Comparison of ENCODE assay signal across 8 cellular contexts in the genomic region with DNA sequence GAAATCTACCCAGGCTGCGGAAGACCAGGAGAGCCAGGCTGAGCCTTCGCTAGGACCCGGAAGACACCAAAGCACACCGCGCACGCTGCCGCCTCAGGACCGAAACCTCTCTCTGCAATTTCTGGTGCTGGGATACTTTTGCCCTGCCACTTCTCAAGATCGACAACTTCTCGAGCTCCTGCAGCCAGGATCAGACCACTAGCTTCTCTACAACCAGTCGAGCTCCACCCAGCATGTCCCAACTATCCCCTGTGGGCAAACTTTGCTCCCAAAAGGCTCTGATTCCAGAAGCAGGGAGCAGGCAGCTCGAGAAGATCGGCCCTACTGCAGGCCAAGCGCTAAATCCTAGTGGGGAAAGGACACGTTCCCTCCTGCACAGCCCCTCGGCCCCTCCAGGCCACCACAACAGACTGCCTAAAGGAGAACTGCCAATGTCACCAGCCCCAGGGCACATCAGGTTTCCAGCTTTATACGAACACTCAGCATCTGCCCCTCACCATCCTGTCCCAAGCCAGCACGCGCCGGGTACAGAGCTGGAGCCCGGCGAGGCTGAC. TPM values are rescaled to one million over a fixed set of nuclear protein-coding genes. Genes with fewer than 3 reads are reported as not detected.
A peak's percentile ranks its signal among the peaks of the same experiment; 100 is the strongest.
DNase-seq lines count a peak whose midpoint lies in the region; ATAC-seq and TF ChIP-seq lines count a peak whose summit lies in the region.

No MANE protein-coding gene starts in this region.

- H3K4me1 ChIP-seq in NT2/D1 (ENCODE audit: insufficient read depth, insufficient read length): peaks cover 7% of the 10 kb centered on the region
- peaks cover 6% of the 10 kb centered on the region for H3K4me1 ChIP-seq in thymus (ENCODE audit: control insufficient read depth, insufficient read depth, low read length)

- peak overlapping the region; percentile 97 to 98 for H3K4me3 Mint-ChIP-seq in activated T-cell treated with anti-CD3 and anti-CD28 coated beads, Interleukin-2, amount 50 U/mL, for 72 hours
- H3K4me3 Mint-ChIP-seq in natural killer cell treated with Interleukin-12 subunit alpha and Interleukin-12 subunit beta and Interleukin-15 and Interleukin-18, amount 100 ng/mL, for 72 hours: peak overlapping the region; percentile 93

- no peaks in the 10 kb centered on the region for H3K9me3 ChIP-seq in NT2/D1 (ENCODE audit: insufficient read depth, low read length)
- peaks cover 1% of the 10 kb centered on the region for H3K9me3 ChIP-seq in thymus (ENCODE audit: control insufficient read depth)

- peak overlapping the region; percentile 98 for H3K27ac ChIP-seq in thymus (ENCODE audit: low read depth)

- H3K27ac Mint-ChIP-seq in activated T-cell treated with anti-CD3 and anti-CD28 coated beads, Interleukin-2, amount 50 U/mL, for 72 hours: peak overlapping the region; percentile 98
- H3K27ac Mint-ChIP-seq in natural killer cell treated with Interleukin-12 subunit alpha and Interleukin-12 subunit beta and Interleukin-15 and Interleukin-18, amount 100 ng/mL, for 72 hours: peak overlapping the region; percentile 85 to 89

- peak in 1 of 2 donors; percentile 14 for ATAC-seq in activated T-cell treated with anti-CD3 and anti-CD28 coated beads, Interleukin-2, amount 50 U/mL, for 72 hours (replicated peaks in 1 of 2)
- no peak for ATAC-seq in natural killer cell treated with Interleukin-12 subunit alpha and Interleukin-12 subunit beta and Interleukin-15 and Interleukin-18, amount 100 ng/mL, for 72 hours

- DNase-seq in AG10803 (ENCODE audit: low read depth): peak; percentile 49
- peak; percentile 81 for DNase-seq in GM20000 (ENCODE audit: low spot score)
- DNase-seq in NT2/D1 (ENCODE audit: low read depth, low spot score): peak; percentile 23
- DNase-seq in activated T-cell treated with anti-CD3 and anti-CD28 coated beads, Interleukin-2, amount 50 U/mL, for 72 hours: peak; percentile 57 to 65
- DNase-seq in fibroblast of mammary gland (ENCODE audit: low read depth): peak; percentile 44
- no peak for DNase-seq in natural killer cell treated with Interleukin-12 subunit alpha and Interleukin-12 subunit beta and Interleukin-15 and Interleukin-18, amount 100 ng/mL, for 72 hours (ENCODE audit: low spot score)
- no peak for DNase-seq in NCI-H128 (lab: John Stamatoyannopoulos, UW; ENCODE audit: unreplicated experiment)

- TF ChIP-seq CTCF in AG10803 (conservative IDR thresholded peaks at IDR 0.05; ENCODE audit: low read length): no peak
- no peak for TF ChIP-seq CTCF in GM20000 (IDR thresholded peaks at IDR 0.05; ENCODE audit: extremely low read depth, missing control alignments)
- no peak for TF ChIP-seq CTCF in fibroblast of mammary gland (conservative IDR thresholded peaks at IDR 0.05; ENCODE audit: control insufficient read depth, insufficient read depth, low read depth, low read length)

- peaks cover 58% of the 10 kb centered on the region for H3K4me1 Mint-ChIP-seq in activated T-cell treated with anti-CD3 and anti-CD28 coated beads, Interleukin-2, amount 50 U/mL, for 72 hours (ENCODE audit: low read depth)
- peaks cover 32% of the 10 kb centered on the region in 2 donors for H3K4me1 Mint-ChIP-seq in natural killer cell treated with Interleukin-12 subunit alpha and Interleukin-12 subunit beta and Interleukin-15 and Interleukin-18, amount 100 ng/mL, for 72 hours (ENCODE audit: low read depth in 2 of 2)

- H3K9ac ChIP-seq in NT2/D1 (ENCODE audit: insufficient read length, low read depth): peak overlapping the region; percentile 100

- H3K9me3 Mint-ChIP-seq in activated T-cell treated with anti-CD3 and anti-CD28 coated beads, Interleukin-2, amount 50 U/mL, for 72 hours: no peaks in the 10 kb centered on the region
- no peaks in the 10 kb centered on the region for H3K9me3 Mint-ChIP-seq in natural killer cell treated with Interleukin-12 subunit alpha and Interleukin-12 subunit beta and Interleukin-15 and Interleukin-18, amount 100 ng/mL, for 72 hours

- H3K4me3 ChIP-seq in AG10803 (ENCODE audit: low read length): peak overlapping the region; percentile 82
- H3K4me3 ChIP-seq in NT2/D1 (ENCODE audit: insufficient read length, low read depth): peak overlapping the region; percentile 99
- peak overlapping the region; percentile 96 for H3K4me3 ChIP-seq in fibroblast of mammary gland (ENCODE audit: control insufficient read depth, low read depth, low read length)
- H3K4me3 ChIP-seq in thymus (ENCODE audit: low read length): peak overlapping the region; percentile 94

- peaks cover 37% of the 10 kb centered on the region for H3K36me3 ChIP-seq in NT2/D1 (ENCODE audit: insufficient read depth, insufficient read length, low read length)
- H3K36me3 ChIP-seq in thymus (ENCODE audit: control insufficient read depth, insufficient read depth): peaks cover 16% of the 10 kb centered on the region

- under 1% methylated on average over 22 of the region's 22 CpGs for WGBS in thymus

- H3K27me3 ChIP-seq in NT2/D1 (ENCODE audit: insufficient read depth, insufficient read length) (no peaks in the 10 kb centered on the region), thymus (ENCODE audit: control insufficient read depth, insufficient read depth) (no peaks in the 10 kb centered on the region)

- H3K27me3 Mint-ChIP-seq in activated T-cell treated with anti-CD3 and anti-CD28 coated beads, Interleukin-2, amount 50 U/mL, for 72 hours (ENCODE audit: low read depth): no peaks in the 10 kb centered on the region
- H3K27me3 Mint-ChIP-seq in natural killer cell treated with Interleukin-12 subunit alpha and Interleukin-12 subunit beta and Interleukin-15 and Interleukin-18, amount 100 ng/mL, for 72 hours: no peaks in the 10 kb centered on the region

- H3K36me3 Mint-ChIP-seq in activated T-cell treated with anti-CD3 and anti-CD28 coated beads, Interleukin-2, amount 50 U/mL, for 72 hours (ENCODE audit: insufficient read depth in 2 of 2): peaks cover 6 to 9% of the 10 kb centered on the region in 2 donors
- H3K36me3 Mint-ChIP-seq in natural killer cell treated with Interleukin-12 subunit alpha and Interleukin-12 subunit beta and Interleukin-15 and Interleukin-18, amount 100 ng/mL, for 72 hours: peaks cover 5% of the 10 kb centered on the region

RNA-seq across cellular contexts. Expression of a gene that starts 1.0 kb away (rescaled TPM):
- total RNA-seq in activated T-cell treated with anti-CD3 and anti-CD28 coated beads, Interleukin-2, amount 50 U/mL, for 72 hours: 10 to 100 TPM; 37.9 to 46.4 TPM
- total RNA-seq in natural killer cell treated with Interleukin-12 subunit alpha and Interleukin-12 subunit beta and Interleukin-15 and Interleukin-18, amount 100 ng/mL, for 72 hours: 10 to 100 TPM; 61.4 to 78.3 TPM
- polyA plus RNA-seq in thymus: 25.4 TPM

RNA-seq across cellular contexts. Expression of a gene that starts 40.2 kb away (rescaled TPM):
- 100 to 1,000 TPM; 105 to 124 TPM for total RNA-seq in activated T-cell treated with anti-CD3 and anti-CD28 coated beads, Interleukin-2, amount 50 U/mL, for 72 hours
- 100 to 1,000 TPM in 1 of 2 donors, 10 to 100 TPM in 1; 72.8 to 123 TPM for total RNA-seq in natural killer cell treated with Interleukin-12 subunit alpha and Interleukin-12 subunit beta and Interleukin-15 and Interleukin-18, amount 100 ng/mL, for 72 hours
- polyA plus RNA-seq in thymus: 128 TPM

RNA-seq across cellular contexts. Expression of a gene that starts 46.3 kb away (rescaled TPM):
- 100 to 1,000 TPM; 161 to 187 TPM for total RNA-seq in activated T-cell treated with anti-CD3 and anti-CD28 coated beads, Interleukin-2, amount 50 U/mL, for 72 hours
- 100 to 1,000 TPM; 111 to 161 TPM for total RNA-seq in natural killer cell treated with Interleukin-12 subunit alpha and Interleukin-12 subunit beta and Interleukin-15 and Interleukin-18, amount 100 ng/mL, for 72 hours
- polyA plus RNA-seq in thymus: 26.0 TPM

Comparison
In these comparisons a context has a peak if more than half of its experiments do, and no peak if none do; other contexts are left out.
1. DNase-seq: peak in AG10803 (single experiment), GM20000 (single experiment), NT2/D1 (single experiment), activated T-cell treated with anti-CD3 and anti-CD28 coated beads, Interleukin-2, amount 50 U/mL, for 72 hours (2 of 2) and fibroblast of mammary gland (single experiment); none in natural killer cell treated with Interleukin-12 subunit alpha and Interleukin-12 subunit beta and Interleukin-15 and Interleukin-18, amount 100 ng/mL, for 72 hours (single experiment) and NCI-H128 (single experiment).
2. Peak in every context shown above with its lines, with median percentiles within 50 percentile points of each other: H3K4me3 ChIP-seq.